Comparison of ENCODE assay signal across 1 cellular context in the genomic region with DNA sequence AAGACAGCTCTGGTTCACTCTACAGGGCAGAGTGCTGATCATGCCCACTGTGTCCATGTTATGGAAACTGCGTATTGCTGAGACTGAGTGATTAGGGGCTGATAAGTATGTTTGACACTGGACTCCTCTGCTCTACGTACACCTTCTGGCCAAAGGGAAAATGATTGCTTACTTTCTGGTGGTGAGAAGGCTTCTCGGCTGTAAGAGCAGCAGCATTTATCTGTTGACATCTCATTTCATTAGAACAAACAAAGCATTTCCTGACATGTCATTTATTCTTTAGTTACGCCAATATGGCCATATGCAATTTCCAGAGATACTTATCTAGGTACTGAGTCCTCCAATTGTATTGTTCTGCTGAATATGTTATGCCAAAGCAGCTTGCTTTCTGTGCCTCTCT.
TF ChIP-seq lines count a peak whose summit lies in the region.

No MANE protein-coding gene starts in this region.

TF ChIP-seq in HepG2, 621 proteins besides CTCF, POLR2A, EP300 and RAD21 (continued from another document and continues in another):
- TF ChIP-seq, protein P1, sequence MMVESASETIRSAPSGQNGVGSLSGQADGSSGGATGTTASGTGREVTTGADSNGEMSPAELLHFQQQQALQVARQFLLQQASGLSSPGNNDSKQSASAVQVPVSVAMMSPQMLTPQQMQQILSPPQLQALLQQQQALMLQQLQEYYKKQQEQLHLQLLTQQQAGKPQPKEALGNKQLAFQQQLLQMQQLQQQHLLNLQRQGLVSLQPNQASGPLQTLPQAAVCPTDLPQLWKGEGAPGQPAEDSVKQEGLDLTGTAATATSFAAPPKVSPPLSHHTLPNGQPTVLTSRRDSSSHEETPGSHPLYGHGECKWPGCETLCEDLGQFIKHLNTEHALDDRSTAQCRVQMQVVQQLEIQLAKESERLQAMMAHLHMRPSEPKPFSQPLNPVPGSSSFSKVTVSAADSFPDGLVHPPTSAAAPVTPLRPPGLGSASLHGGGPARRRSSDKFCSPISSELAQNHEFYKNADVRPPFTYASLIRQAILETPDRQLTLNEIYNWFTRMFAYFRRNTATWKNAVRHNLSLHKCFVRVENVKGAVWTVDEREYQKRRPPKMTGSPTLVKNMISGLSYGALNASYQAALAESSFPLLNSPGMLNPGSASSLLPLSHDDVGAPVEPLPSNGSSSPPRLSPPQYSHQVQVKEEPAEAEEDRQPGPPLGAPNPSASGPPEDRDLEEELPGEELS (CRISPR knock-in tag; IDR thresholded peaks at IDR 0.05), result peak; percentile 89
- TF ChIP-seq SAFB2 (CRISPR knock-in tag; IDR thresholded peaks at IDR 0.05; ENCODE audit: borderline replicate concordance, low read depth) (no peak), SMAD9 (CRISPR knock-in tag; IDR thresholded peaks at IDR 0.05) (no peak), DPF2 (CRISPR knock-in tag; IDR thresholded peaks at IDR 0.05; ENCODE audit: borderline replicate concordance, low read depth) (0 out of 2 replicates have a peak, but pooled peaks have one; percentile 44), HMG20B (CRISPR knock-in tag; conservative IDR thresholded peaks at IDR 0.05) (no peak), NAIF1 (CRISPR knock-in tag; IDR thresholded peaks at IDR 0.05; ENCODE audit: borderline replicate concordance) (no peak), ZNF75D (CRISPR knock-in tag; IDR thresholded peaks at IDR 0.05; ENCODE audit: borderline replicate concordance) (no peak), EED (CRISPR knock-in tag; IDR thresholded peaks at IDR 0.05) (no peak), ZNF34 (CRISPR knock-in tag; IDR thresholded peaks at IDR 0.05; ENCODE audit: borderline replicate concordance) (no peak), ZNF121 (CRISPR knock-in tag; IDR thresholded peaks at IDR 0.05) (no peak), ATF1 (CRISPR knock-in tag; IDR thresholded peaks at IDR 0.05) (no peak), CBFB (CRISPR knock-in tag; IDR thresholded peaks at IDR 0.05) (no peak), ZZZ3 (CRISPR knock-in tag; IDR thresholded peaks at IDR 0.05; ENCODE audit: borderline replicate concordance) (no peak), ZFYVE20 (CRISPR knock-in tag; IDR thresholded peaks at IDR 0.05; ENCODE audit: borderline replicate concordance, low read depth) (no peak), ZNF205 (CRISPR knock-in tag; IDR thresholded peaks at IDR 0.05) (no peak), ZNF644 (CRISPR knock-in tag; IDR thresholded peaks at IDR 0.05; ENCODE audit: low read depth) (0 out of 2 replicates have a peak, but pooled peaks have one; percentile 19), SATB2 (CRISPR knock-in tag; IDR thresholded peaks at IDR 0.05) (no peak), HHEX (CRISPR knock-in tag; IDR thresholded peaks at IDR 0.05) (no peak), THYN1 (CRISPR knock-in tag; IDR thresholded peaks at IDR 0.05; ENCODE audit: borderline replicate concordance, low read depth) (no peak), NR3C1 (CRISPR knock-in tag; IDR thresholded peaks at IDR 0.05) (no peak), ZKSCAN5 (CRISPR knock-in tag; IDR thresholded peaks at IDR 0.05) (no peak), ATM (IDR thresholded peaks at IDR 0.05; ENCODE audit: borderline replicate concordance) (no peak), GPN1 (CRISPR knock-in tag; IDR thresholded peaks at IDR 0.05; ENCODE audit: borderline replicate concordance) (no peak), ZNF343 (CRISPR knock-in tag; IDR thresholded peaks at IDR 0.05) (no peak), ZNF263 (CRISPR knock-in tag; IDR thresholded peaks at IDR 0.05) (no peak), SUZ12 (IDR thresholded peaks at IDR 0.05; ENCODE audit: low read depth, low read length) (no peak), ZFP36L2 (CRISPR knock-in tag; IDR thresholded peaks at IDR 0.05) (no peak), ZNF329 (CRISPR knock-in tag; IDR thresholded peaks at IDR 0.05; ENCODE audit: low read depth) (no peak), PHF5A (CRISPR knock-in tag; IDR thresholded peaks at IDR 0.05; ENCODE audit: low read depth, unreplicated experiment) (no peak)
- TF ChIP-seq, protein P2, sequence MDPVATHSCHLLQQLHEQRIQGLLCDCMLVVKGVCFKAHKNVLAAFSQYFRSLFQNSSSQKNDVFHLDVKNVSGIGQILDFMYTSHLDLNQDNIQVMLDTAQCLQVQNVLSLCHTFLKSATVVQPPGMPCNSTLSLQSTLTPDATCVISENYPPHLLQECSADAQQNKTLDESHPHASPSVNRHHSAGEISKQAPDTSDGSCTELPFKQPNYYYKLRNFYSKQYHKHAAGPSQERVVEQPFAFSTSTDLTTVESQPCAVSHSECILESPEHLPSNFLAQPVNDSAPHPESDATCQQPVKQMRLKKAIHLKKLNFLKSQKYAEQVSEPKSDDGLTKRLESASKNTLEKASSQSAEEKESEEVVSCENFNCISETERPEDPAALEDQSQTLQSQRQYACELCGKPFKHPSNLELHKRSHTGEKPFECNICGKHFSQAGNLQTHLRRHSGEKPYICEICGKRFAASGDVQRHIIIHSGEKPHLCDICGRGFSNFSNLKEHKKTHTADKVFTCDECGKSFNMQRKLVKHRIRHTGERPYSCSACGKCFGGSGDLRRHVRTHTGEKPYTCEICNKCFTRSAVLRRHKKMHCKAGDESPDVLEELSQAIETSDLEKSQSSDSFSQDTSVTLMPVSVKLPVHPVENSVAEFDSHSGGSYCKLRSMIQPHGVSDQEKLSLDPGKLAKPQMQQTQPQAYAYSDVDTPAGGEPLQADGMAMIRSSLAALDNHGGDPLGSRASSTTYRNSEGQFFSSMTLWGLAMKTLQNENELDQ (CRISPR knock-in tag; IDR thresholded peaks at IDR 0.05; ENCODE audit: borderline replicate concordance), result no peak
- TF ChIP-seq, protein P3, sequence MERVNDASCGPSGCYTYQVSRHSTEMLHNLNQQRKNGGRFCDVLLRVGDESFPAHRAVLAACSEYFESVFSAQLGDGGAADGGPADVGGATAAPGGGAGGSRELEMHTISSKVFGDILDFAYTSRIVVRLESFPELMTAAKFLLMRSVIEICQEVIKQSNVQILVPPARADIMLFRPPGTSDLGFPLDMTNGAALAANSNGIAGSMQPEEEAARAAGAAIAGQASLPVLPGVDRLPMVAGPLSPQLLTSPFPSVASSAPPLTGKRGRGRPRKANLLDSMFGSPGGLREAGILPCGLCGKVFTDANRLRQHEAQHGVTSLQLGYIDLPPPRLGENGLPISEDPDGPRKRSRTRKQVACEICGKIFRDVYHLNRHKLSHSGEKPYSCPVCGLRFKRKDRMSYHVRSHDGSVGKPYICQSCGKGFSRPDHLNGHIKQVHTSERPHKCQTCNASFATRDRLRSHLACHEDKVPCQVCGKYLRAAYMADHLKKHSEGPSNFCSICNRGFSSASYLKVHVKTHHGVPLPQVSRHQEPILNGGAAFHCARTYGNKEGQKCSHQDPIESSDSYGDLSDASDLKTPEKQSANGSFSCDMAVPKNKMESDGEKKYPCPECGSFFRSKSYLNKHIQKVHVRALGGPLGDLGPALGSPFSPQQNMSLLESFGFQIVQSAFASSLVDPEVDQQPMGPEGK (CRISPR knock-in tag; IDR thresholded peaks at IDR 0.05), result 0 out of 2 replicates have a peak, but pooled peaks have one; percentile 12
- TF ChIP-seq, protein P4, sequence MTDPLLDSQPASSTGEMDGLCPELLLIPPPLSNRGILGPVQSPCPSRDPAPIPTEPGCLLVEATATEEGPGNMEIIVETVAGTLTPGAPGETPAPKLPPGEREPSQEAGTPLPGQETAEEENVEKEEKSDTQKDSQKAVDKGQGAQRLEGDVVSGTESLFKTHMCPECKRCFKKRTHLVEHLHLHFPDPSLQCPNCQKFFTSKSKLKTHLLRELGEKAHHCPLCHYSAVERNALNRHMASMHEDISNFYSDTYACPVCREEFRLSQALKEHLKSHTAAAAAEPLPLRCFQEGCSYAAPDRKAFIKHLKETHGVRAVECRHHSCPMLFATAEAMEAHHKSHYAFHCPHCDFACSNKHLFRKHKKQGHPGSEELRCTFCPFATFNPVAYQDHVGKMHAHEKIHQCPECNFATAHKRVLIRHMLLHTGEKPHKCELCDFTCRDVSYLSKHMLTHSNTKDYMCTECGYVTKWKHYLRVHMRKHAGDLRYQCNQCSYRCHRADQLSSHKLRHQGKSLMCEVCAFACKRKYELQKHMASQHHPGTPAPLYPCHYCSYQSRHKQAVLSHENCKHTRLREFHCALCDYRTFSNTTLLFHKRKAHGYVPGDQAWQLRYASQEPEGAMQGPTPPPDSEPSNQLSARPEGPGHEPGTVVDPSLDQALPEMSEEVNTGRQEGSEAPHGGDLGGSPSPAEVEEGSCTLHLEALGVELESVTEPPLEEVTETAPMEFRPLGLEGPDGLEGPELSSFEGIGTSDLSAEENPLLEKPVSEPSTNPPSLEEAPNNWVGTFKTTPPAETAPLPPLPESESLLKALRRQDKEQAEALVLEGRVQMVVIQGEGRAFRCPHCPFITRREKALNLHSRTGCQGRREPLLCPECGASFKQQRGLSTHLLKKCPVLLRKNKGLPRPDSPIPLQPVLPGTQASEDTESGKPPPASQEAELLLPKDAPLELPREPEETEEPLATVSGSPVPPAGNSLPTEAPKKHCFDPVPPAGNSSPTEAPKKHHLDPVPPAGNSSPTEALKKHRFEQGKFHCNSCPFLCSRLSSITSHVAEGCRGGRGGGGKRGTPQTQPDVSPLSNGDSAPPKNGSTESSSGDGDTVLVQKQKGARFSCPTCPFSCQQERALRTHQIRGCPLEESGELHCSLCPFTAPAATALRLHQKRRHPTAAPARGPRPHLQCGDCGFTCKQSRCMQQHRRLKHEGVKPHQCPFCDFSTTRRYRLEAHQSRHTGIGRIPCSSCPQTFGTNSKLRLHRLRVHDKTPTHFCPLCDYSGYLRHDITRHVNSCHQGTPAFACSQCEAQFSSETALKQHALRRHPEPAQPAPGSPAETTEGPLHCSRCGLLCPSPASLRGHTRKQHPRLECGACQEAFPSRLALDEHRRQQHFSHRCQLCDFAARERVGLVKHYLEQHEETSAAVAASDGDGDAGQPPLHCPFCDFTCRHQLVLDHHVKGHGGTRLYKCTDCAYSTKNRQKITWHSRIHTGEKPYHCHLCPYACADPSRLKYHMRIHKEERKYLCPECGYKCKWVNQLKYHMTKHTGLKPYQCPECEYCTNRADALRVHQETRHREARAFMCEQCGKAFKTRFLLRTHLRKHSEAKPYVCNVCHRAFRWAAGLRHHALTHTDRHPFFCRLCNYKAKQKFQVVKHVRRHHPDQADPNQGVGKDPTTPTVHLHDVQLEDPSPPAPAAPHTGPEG (CRISPR knock-in tag; IDR thresholded peaks at IDR 0.05), result no peak
- TF ChIP-seq, protein P5, sequence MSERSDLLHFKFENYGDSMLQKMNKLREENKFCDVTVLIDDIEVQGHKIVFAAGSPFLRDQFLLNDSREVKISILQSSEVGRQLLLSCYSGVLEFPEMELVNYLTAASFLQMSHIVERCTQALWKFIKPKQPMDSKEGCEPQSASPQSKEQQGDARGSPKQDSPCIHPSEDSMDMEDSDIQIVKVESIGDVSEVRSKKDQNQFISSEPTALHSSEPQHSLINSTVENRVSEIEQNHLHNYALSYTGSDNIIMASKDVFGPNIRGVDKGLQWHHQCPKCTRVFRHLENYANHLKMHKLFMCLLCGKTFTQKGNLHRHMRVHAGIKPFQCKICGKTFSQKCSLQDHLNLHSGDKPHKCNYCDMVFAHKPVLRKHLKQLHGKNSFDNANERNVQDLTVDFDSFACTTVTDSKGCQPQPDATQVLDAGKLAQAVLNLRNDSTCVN (CRISPR knock-in tag; IDR thresholded peaks at IDR 0.05; ENCODE audit: borderline replicate concordance), result no peak
- TF ChIP-seq, protein P6, sequence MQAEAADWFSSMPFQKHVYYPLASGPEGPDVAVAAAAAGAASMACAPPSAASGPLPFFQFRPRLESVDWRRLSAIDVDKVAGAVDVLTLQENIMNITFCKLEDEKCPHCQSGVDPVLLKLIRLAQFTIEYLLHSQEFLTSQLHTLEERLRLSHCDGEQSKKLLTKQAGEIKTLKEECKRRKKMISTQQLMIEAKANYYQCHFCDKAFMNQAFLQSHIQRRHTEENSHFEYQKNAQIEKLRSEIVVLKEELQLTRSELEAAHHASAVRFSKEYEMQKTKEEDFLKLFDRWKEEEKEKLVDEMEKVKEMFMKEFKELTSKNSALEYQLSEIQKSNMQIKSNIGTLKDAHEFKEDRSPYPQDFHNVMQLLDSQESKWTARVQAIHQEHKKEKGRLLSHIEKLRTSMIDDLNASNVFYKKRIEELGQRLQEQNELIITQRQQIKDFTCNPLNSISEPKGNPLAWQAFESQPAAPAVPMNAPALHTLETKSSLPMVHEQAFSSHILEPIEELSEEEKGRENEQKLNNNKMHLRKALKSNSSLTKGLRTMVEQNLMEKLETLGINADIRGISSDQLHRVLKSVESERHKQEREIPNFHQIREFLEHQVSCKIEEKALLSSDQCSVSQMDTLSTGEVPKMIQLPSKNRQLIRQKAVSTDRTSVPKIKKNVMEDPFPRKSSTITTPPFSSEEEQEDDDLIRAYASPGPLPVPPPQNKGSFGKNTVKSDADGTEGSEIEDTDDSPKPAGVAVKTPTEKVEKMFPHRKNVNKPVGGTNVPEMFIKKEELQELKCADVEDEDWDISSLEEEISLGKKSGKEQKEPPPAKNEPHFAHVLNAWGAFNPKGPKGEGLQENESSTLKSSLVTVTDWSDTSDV (CRISPR knock-in tag; IDR thresholded peaks at IDR 0.05), result no peak
- TF ChIP-seq, protein P7, sequence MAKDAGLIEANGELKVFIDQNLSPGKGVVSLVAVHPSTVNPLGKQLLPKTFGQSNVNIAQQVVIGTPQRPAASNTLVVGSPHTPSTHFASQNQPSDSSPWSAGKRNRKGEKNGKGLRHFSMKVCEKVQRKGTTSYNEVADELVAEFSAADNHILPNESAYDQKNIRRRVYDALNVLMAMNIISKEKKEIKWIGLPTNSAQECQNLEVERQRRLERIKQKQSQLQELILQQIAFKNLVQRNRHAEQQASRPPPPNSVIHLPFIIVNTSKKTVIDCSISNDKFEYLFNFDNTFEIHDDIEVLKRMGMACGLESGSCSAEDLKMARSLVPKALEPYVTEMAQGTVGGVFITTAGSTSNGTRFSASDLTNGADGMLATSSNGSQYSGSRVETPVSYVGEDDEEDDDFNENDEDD (CRISPR knock-in tag; IDR thresholded peaks at IDR 0.05; ENCODE audit: borderline replicate concordance), result no peak
